Comparison of ENCODE assay signal across 14 cellular contexts in genomic region chr2:186429095-186429494, GRCh38.
"Had no signal": no experiment of that assay in that cellular context is flagged by ENCODE, and none has a peak within 500 bp of the region (broad histone marks: within the 10 kb centered on the region; RNA-seq: fewer than 3 reads in every experiment).

No MANE protein-coding gene starts in this region.

- H3K4me3 ChIP-seq: colonic mucosa, thoracic aorta had no signal

- H3K9me3 ChIP-seq: colonic mucosa, thoracic aorta had no signal

- H3K27ac ChIP-seq: colonic mucosa, thoracic aorta had no signal

- H3K27me3 ChIP-seq: colonic mucosa had no signal

- ATAC-seq: activated CD8-positive, alpha-beta T cell treated with anti-CD3 and anti-CD28 coated beads for 36 hours; activated T-cell treated with anti-CD3 and anti-CD28 coated beads, Interleukin-2, amount 50 U/mL, for 72 hours; natural killer cell treated with Interleukin-12 subunit alpha and Interleukin-12 subunit beta and Interleukin-15 and Interleukin-18, amount 100 ng/mL, for 72 hours; sciatic nerve had no signal

- DNase-seq: activated CD4-positive, alpha-beta T cell treated with anti-CD3 and anti-CD28 coated beads for 1 hour; activated CD8-positive, alpha-beta memory T cell treated with anti-CD3 and anti-CD28 coated beads, Interleukin-2, amount 50 U/mL, for 4 hours; activated CD8-positive, alpha-beta T cell treated with anti-CD3 and anti-CD28 coated beads for 36 hours; activated naive CD4-positive, alpha-beta T cell; activated T-cell treated with anti-CD3 and anti-CD28 coated beads, Interleukin-2, amount 50 U/mL, for 72 hours; colonic mucosa; glutamatergic neuron; immature natural killer cell; nucleus accumbens; stimulated activated CD4-positive, alpha-beta T cell treated with anti-CD3 and anti-CD28 coated beads, Interleukin-4, amount 100 ng/mL, for 24 hours had no signal

- H3K36me3 ChIP-seq: colonic mucosa, thoracic aorta had no signal

- FAIRE-seq: endothelial cell of umbilical vein had no signal
